ENCODE assay signal across 11 cellular contexts in genomic region chr20:47544240-47544639, GRCh38. TPM values are rescaled to one million over a fixed set of nuclear protein-coding genes. Genes with fewer than 3 reads are reported as not detected.
DNase-seq lines count a peak whose midpoint lies in the region; ATAC-seq and TF ChIP-seq lines count a peak whose summit lies in the region.
"Had no signal": no experiment of that assay in that cellular context is flagged by ENCODE, and none has a peak within 500 bp of the region (broad histone marks: within the 10 kb centered on the region; RNA-seq: fewer than 3 reads in every experiment).

No MANE protein-coding gene starts in this region.

- H3T11ph ChIP-seq in H9 (ENCODE audit: low read length) = no peak overlapping the region

- peak overlapping the region; percentile 1; the same call in 1 of the 2 replicates for H3K4me2 ChIP-seq in SK-N-SH
- no peak overlapping the region for H3K4me2 ChIP-seq in H9 (ENCODE audit: insufficient read depth, insufficient read length, low read length)

- no peak overlapping the region for H2AK5ac ChIP-seq in H9 (ENCODE audit: insufficient read length, low read length)

- H4K91ac ChIP-seq in H9 (ENCODE audit: insufficient read length, low read depth, low read length) = no peak overlapping the region

- H3K4me3 ChIP-seq in SK-N-SH (ENCODE audit: low read depth in 2 of 2, low read length in 1 of 2) = no peak overlapping the region
- H3K4me3 ChIP-seq in foreskin fibroblast (ENCODE audit: low read depth in 1 of 2, low read length in 2 of 2) = no peak overlapping the region
- H3K4me3 ChIP-seq: left ventricle myocardium inferior had no signal

- POLR2A ChIA-PET in SK-N-SH (lab: Yijun Ruan, JAX) = interaction anchor here (1.2 kb wide), 1 partner anchor 42 kb away, joined by 3 read pairs; the partner anchor contains the start of gene NCOA3

- H2BK20ac ChIP-seq in H9 (ENCODE audit: low read depth, low read length, poor library complexity, severe bottlenecking) = no peak overlapping the region

- H3K4me1 Mint-ChIP-seq in H9 = peaks cover 33 to 48% of the 10 kb centered on the region in 2 experiments

- H3K4ac ChIP-seq in H9 (ENCODE audit: low read depth, low read length) = no peak overlapping the region

- CTCF ChIA-PET in SK-N-SH (lab: Yijun Ruan, JAX) = interaction anchor here (3.3 kb wide), 1 partner anchor 160 kb away, joined by 9 read pairs; no protein-coding TSS in a partner anchor

- H3K27me3 Mint-ChIP-seq in H9 (ENCODE audit: low read depth) = no peaks in the 10 kb centered on the region

- H3K36me3 ChIP-seq in SK-N-SH (replicated peaks in 1 of 2; ENCODE audit: control insufficient read depth in 1 of 2, insufficient read depth in 2 of 2, low read length in 1 of 2) = no peaks in the 10 kb centered on the region

- TF ChIP-seq RAD21 in SK-N-SH (IDR thresholded peaks at IDR 0.05; ENCODE audit: low read length) = no peak

- H3K27ac ChIP-seq in SK-N-SH (ENCODE audit: low read depth in 2 of 2, low read length in 1 of 2) = peak overlapping the region; percentile 40 to 81; a peak in 3 of 4 replicates
- H3K27ac ChIP-seq in H9 (ENCODE audit: insufficient read length, low read depth, low read length) = no peak overlapping the region
- H3K27ac ChIP-seq: left ventricle myocardium inferior had no signal

- peaks cover 11% of the 10 kb centered on the region for H3K79me1 ChIP-seq in H9 (ENCODE audit: insufficient read depth, low read depth, low read length, poor library complexity, severe bottlenecking)

- H3K9me3 Mint-ChIP-seq in H9 = no peaks in the 10 kb centered on the region

- no peaks in the 10 kb centered on the region for H4K20me1 ChIP-seq in SK-N-SH (ENCODE audit: insufficient read depth)
- H4K20me1 ChIP-seq in H9 (ENCODE audit: control insufficient read depth, insufficient read depth, insufficient read length) = no peaks in the 10 kb centered on the region

- ATAC-seq in HG02798 (IDR thresholded peaks at IDR 0.05; ENCODE audit: poor library complexity, unreplicated experiment) = no peak

- no peak overlapping the region for H2BK15ac ChIP-seq in H9 (ENCODE audit: low read depth, low read length)

- H3K79me2 ChIP-seq in SK-N-SH (ENCODE audit: insufficient read depth) = peaks cover 71% of the 10 kb centered on the region
- H3K79me2 ChIP-seq in H9 (ENCODE audit: insufficient read depth, low read length) = peaks cover 7% of the 10 kb centered on the region; the same call in 1 of the 2 replicates

- H2AFZ ChIP-seq in SK-N-SH (ENCODE audit: low read depth) = no peak overlapping the region
- H2AFZ ChIP-seq in H9 (ENCODE audit: low read length) = no peak overlapping the region

- H4K5ac ChIP-seq in H9 (ENCODE audit: insufficient read length, low read depth, low read length) = no peak overlapping the region

- no peak overlapping the region for H4K8ac ChIP-seq in H9 (replicated peaks; ENCODE audit: insufficient read length, low read depth, low read length)

- peak; percentile 20 to 33 for DNase-seq in stimulated activated CD8-positive, alpha-beta memory T cell treated with anti-CD3 and anti-CD28 coated beads, Interleukin-7, amount 100 ng/mL, for 4 hours (ENCODE audit: low read depth in 2 of 2)
- no peak for DNase-seq in stimulated activated CD8-positive, alpha-beta memory T cell treated with anti-CD3 and anti-CD28 coated beads, Interleukin-4, amount 100 ng/mL, for 48 hours
- DNase-seq in SK-N-SH (no peak), foreskin fibroblast (peak; percentile 64 to 78), H9 (no peak), amygdala (lab: John Stamatoyannopoulos, UW) (no peak), superior temporal gyrus (ENCODE audit: extremely low spot score) (no peak)
- DNase-seq: activated naive CD4-positive, alpha-beta T cell treated with anti-CD3 and anti-CD28 coated beads, Interleukin-2, amount 50 U/mL, for 16 hours; erythroblast; left ventricle myocardium inferior had no signal

- H2BK120ac ChIP-seq in H9 (ENCODE audit: low read depth, low read length, poor library complexity, severe bottlenecking) = no peak overlapping the region

- H3K14ac ChIP-seq in H9 (ENCODE audit: insufficient read depth, low read length) = no peak overlapping the region

- no peaks in the 10 kb centered on the region for H3K9me3 ChIP-seq in SK-N-SH
- no peaks in the 10 kb centered on the region for H3K9me3 ChIP-seq in H9 (ENCODE audit: control insufficient read depth, low read depth, low read length)
- H3K9me3 ChIP-seq: left ventricle myocardium inferior had no signal

- H3K9me2 ChIP-seq in SK-N-SH = no peaks in the 10 kb centered on the region

- H3K4me3 Mint-ChIP-seq in H9 = no peak overlapping the region

- H3K9ac ChIP-seq in SK-N-SH (no peak overlapping the region), H9 (ENCODE audit: extremely low read depth, insufficient read length, low read length) (no peak overlapping the region)

- H3K27ac Mint-ChIP-seq in H9 = peak overlapping the region in 1 of 3 experiments; percentile 50; a peak in 1 of 7 replicates

- H3F3A ChIP-seq in SK-N-SH (replicated peaks; ENCODE audit: insufficient read depth) = peaks cover 31% of the 10 kb centered on the region

- H3K4me1 ChIP-seq in SK-N-SH (ENCODE audit: control insufficient read depth in 1 of 2, insufficient read depth in 2 of 2, low read depth in 1 of 2, low read length in 1 of 2) (peaks cover 4 to 25% of the 10 kb centered on the region in 2 experiments; a peak in 3 of 4 replicates), H9 (ENCODE audit: insufficient read depth, low read length) (peaks cover 2% of the 10 kb centered on the region; the same call in 1 of the 2 replicates)

- H3K23me2 ChIP-seq in H9 (ENCODE audit: insufficient read length, low read depth, low read length, poor library complexity, severe bottlenecking) = no peaks in the 10 kb centered on the region

- no peak overlapping the region for H2BK5ac ChIP-seq in H9 (ENCODE audit: insufficient read length, low read length)

- TF ChIP-seq CTCF in SK-N-SH (IDR thresholded peaks at IDR 0.05) = no peak
- TF ChIP-seq CTCF in foreskin fibroblast (IDR thresholded peaks at IDR 0.05; ENCODE audit: low read depth, low read length) = no peak
- TF ChIP-seq CTCF in H9 (conservative IDR thresholded peaks at IDR 0.05) = no peak

- H3K56ac ChIP-seq in H9 (ENCODE audit: insufficient read length, low read depth, low read length) = no peak overlapping the region

- H3K18ac ChIP-seq in H9 (ENCODE audit: insufficient read length, low read depth, low read length) = no peak overlapping the region

- no peak for TF ChIP-seq EP300 in SK-N-SH (IDR thresholded peaks at IDR 0.05; ENCODE audit: borderline replicate concordance in 1 of 2, low read depth in 1 of 2, low read length in 1 of 2)

- H3K27me3 ChIP-seq in SK-N-SH (ENCODE audit: insufficient read depth) (no peaks in the 10 kb centered on the region), H9 (ENCODE audit: insufficient read depth, low read length) (no peaks in the 10 kb centered on the region)

- no peak overlapping the region for H2BK12ac ChIP-seq in H9 (ENCODE audit: insufficient read length, low read depth, low read length)

- H3K36me3 Mint-ChIP-seq in H9 (ENCODE audit: insufficient read depth in 1 of 3, low read depth in 3 of 3) = peaks cover 0 to under 1% (median 0%) of the 10 kb centered on the region in 3 experiments; a peak in 1 of 7 replicates

- no peak overlapping the region for H3K23ac ChIP-seq in H9 (ENCODE audit: insufficient read length, low read depth, low read length)

- WGBS in SK-N-SH (ENCODE audit: low lambda C conversion rate) = 30% methylated on average over 2 of the region's 2 CpGs
- no CpG with 5 or more reads among the region's 2 CpGs for WGBS in H9 (ENCODE audit: extremely low coverage, insufficient read length, low lambda C conversion rate)

TF ChIP-seq in SK-N-SH, 30 proteins besides CTCF, POLR2A, EP300 and RAD21:
- TF ChIP-seq GABPA (IDR thresholded peaks at IDR 0.05; ENCODE audit: low read depth) (no peak), JUND (IDR thresholded peaks at IDR 0.05) (no peak), EZH2phosphoT487 (IDR thresholded peaks at IDR 0.05; ENCODE audit: borderline replicate concordance, low read depth) (no peak), RXRA (IDR thresholded peaks at IDR 0.05; ENCODE audit: borderline replicate concordance, low read depth) (no peak), FOXJ3 (CRISPR knock-in tag; IDR thresholded peaks at IDR 0.05) (no peak), CHD2 (IDR thresholded peaks at IDR 0.05; ENCODE audit: low read length, partially characterized antibody) (no peak), ELF1 (IDR thresholded peaks at IDR 0.05) (no peak), TCF12 (IDR thresholded peaks at IDR 0.05) (no peak), PBX3 (IDR thresholded peaks at IDR 0.05) (no peak), POLR2AphosphoS5 (IDR thresholded peaks at IDR 0.05; ENCODE audit: low read depth, low read length) (no peak), NRF1 (IDR thresholded peaks at IDR 0.05; ENCODE audit: low read depth, low read length) (no peak), TEAD4 (IDR thresholded peaks at IDR 0.05; ENCODE audit: borderline replicate concordance, insufficient read depth) (no peak), FOXM1 (IDR thresholded peaks at IDR 0.05; ENCODE audit: low read depth) (no peak), FOSL2 (IDR thresholded peaks at IDR 0.05; ENCODE audit: borderline replicate concordance, low read depth) (no peak), MXI1 (IDR thresholded peaks at IDR 0.05; ENCODE audit: low read depth, low read length) (no peak)
- TF ChIP-seq, protein P1, sequence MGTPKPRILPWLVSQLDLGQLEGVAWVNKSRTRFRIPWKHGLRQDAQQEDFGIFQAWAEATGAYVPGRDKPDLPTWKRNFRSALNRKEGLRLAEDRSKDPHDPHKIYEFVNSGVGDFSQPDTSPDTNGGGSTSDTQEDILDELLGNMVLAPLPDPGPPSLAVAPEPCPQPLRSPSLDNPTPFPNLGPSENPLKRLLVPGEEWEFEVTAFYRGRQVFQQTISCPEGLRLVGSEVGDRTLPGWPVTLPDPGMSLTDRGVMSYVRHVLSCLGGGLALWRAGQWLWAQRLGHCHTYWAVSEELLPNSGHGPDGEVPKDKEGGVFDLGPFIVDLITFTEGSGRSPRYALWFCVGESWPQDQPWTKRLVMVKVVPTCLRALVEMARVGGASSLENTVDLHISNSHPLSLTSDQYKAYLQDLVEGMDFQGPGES (IDR thresholded peaks at IDR 0.05; ENCODE audit: low read depth, low read length) = no peak

RNA-seq across cellular contexts. Expression of gene NCOA3, which starts 42.6 kb away (rescaled TPM):
- 5.8 and 8.3 TPM in 2 replicates for polyA plus RNA-seq in SK-N-SH (2012; rRNA removed)
- 6.4 and 6.7 TPM in 2 replicates for polyA plus RNA-seq in SK-N-SH (2012; cell fraction: cytosol; rRNA removed)
- 7.1 and 13.0 TPM in 2 replicates for polyA plus RNA-seq in SK-N-SH (2012; cell fraction: nucleus; rRNA removed)
- total RNA-seq in H9 (2021) = 22.3 and 23.3 TPM in 2 replicates

Comparison
In these comparisons a context has a peak if more than half of its experiments do, and no peak if none do; other contexts are left out.
1. DNase-seq: peak in stimulated activated CD8-positive, alpha-beta memory T cell treated with anti-CD3 and anti-CD28 coated beads, Interleukin-7, amount 100 ng/mL, for 4 hours (2 of 2) and foreskin fibroblast (2 of 2); none in stimulated activated CD8-positive, alpha-beta memory T cell treated with anti-CD3 and anti-CD28 coated beads, Interleukin-4, amount 100 ng/mL, for 48 hours (single experiment), SK-N-SH (single experiment), H9 (single experiment), amygdala (0 of 56) and superior temporal gyrus (single experiment).